In the genomic region with DNA sequence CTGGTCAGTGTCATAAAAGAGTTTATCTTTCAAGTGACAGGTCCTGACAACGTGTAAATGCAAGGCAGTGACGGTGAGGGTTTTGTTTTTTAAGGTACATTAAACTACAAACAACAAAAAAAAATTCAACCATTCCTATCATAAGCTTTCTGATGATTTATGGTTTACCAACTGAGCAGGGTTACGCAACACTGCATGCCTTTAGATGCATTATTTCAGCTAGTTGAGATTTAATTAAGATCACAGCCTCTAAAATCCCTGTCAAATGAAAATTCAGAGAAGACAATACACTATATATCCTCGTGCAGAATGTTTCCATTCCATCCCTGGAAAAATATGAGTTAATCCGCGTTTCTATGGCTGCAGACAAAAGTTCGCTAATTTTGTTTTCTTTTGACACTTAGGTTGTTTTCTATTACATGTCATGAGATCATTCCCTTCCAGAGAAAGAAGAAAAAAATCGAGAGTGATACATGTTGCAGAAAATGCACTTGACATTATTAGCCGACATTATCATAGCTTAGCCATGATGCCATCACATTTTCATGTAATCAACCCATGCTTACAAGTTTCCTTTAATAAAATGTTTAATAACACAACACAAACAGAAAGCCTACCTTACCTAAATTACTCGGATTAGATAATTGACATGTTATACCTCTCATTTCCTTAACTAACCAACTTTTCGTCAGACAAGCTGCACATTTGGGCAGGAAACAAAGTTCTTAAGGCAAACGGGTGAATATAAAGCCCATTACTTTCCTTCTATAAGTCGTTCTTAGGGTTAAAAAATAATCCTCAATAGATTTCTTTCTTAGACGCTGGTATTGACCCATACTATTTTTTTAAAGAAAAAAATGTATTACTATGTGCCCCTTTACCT, we compare ENCODE assay signal across 8 cellular contexts.
DNase-seq lines count a peak whose midpoint lies in the region; TF ChIP-seq lines count a peak whose summit lies in the region.

No MANE protein-coding gene starts in this region.

- H3F3A ChIP-seq in Loucy (ENCODE audit: low read depth) = no peaks in the 10 kb centered on the region

- POLR2A ChIA-PET in AG04449 (lab: Yijun Ruan, JAX) = interaction anchor here (0.6 kb wide), 1 partner anchor 205 kb away, joined by 3 read pairs; no protein-coding TSS in a partner anchor

- H3K9ac ChIP-seq in Loucy (ENCODE audit: low read depth, low read length, poor library complexity, severe bottlenecking) (peak overlapping the region; percentile 76), duodenal mucosa (ENCODE audit: low read depth in 1 of 2, low read length in 2 of 2) (peak overlapping the region; percentile 39 to 86)

- peaks cover 56% of the 10 kb centered on the region for H4K20me1 ChIP-seq in Loucy (ENCODE audit: insufficient read depth, low read length, poor library complexity, severe bottlenecking)

- H3K9me3 ChIP-seq in Loucy (ENCODE audit: insufficient read depth, low read depth, low read length) = no peaks in the 10 kb centered on the region
- H3K9me3 ChIP-seq in duodenal mucosa (ENCODE audit: control insufficient read depth in 1 of 2, low read length in 2 of 2) = no peaks in the 10 kb centered on the region

- H3K9me2 ChIP-seq in Loucy (replicated peaks; ENCODE audit: low read depth, low read length) = no peaks in the 10 kb centered on the region

- H3K4me3 ChIP-seq in AG04449 (ENCODE audit: low read depth, low read length) = peak overlapping the region; percentile 66
- peak overlapping the region; percentile 75 for H3K4me3 ChIP-seq in Loucy (ENCODE audit: low read length, poor library complexity, severe bottlenecking)
- H3K4me3 ChIP-seq in duodenal mucosa (ENCODE audit: low read depth in 1 of 2, low read length in 2 of 2) = peak overlapping the region; percentile 77 to 93

- H3K4me2 ChIP-seq in Loucy (ENCODE audit: low read depth, low read length, poor library complexity, severe bottlenecking) = peak overlapping the region; percentile 95

- H3K9me3 Mint-ChIP-seq in nephron progenitor cell = no peaks in the 10 kb centered on the region
- H3K9me3 Mint-ChIP-seq in osteocyte (ENCODE audit: unreplicated experiment) = no peaks in the 10 kb centered on the region

- H3K4me1 Mint-ChIP-seq in nephron progenitor cell = peaks cover 20% of the 10 kb centered on the region
- peaks cover 67% of the 10 kb centered on the region for H3K4me1 Mint-ChIP-seq in osteocyte (ENCODE audit: unreplicated experiment)

- H3K27ac Mint-ChIP-seq in nephron progenitor cell (no peak overlapping the region), osteocyte (ENCODE audit: unreplicated experiment) (no peak overlapping the region)

- H3K27me3 ChIP-seq in Loucy (ENCODE audit: insufficient read depth, low read length, poor library complexity, severe bottlenecking) (no peaks in the 10 kb centered on the region), duodenal mucosa (ENCODE audit: control insufficient read depth in 1 of 2, insufficient read depth in 2 of 2, low read length in 2 of 2) (no peaks in the 10 kb centered on the region)

- in situ Hi-C loops in KBM-7 (cut with MboI; ENCODE audit: low pct_unique_long_range_greater_than_20kb, low sequenced_read_pairs) = no loop called here

- TF ChIP-seq CTCF in AG04449 (IDR thresholded peaks at IDR 0.05; ENCODE audit: insufficient read depth, low read length, missing control alignments) (no peak), Loucy (conservative IDR thresholded peaks at IDR 0.05; ENCODE audit: low read length) (no peak), nephron progenitor cell (IDR thresholded peaks at IDR 0.05) (no peak), osteocyte (IDR thresholded peaks at IDR 0.05) (no peak)

- H3K4me1 ChIP-seq in Loucy (ENCODE audit: insufficient read depth, low read length, poor library complexity, severe bottlenecking) (peaks cover 83% of the 10 kb centered on the region), duodenal mucosa (ENCODE audit: control insufficient read depth in 1 of 2, insufficient read depth in 2 of 2, low read length in 2 of 2) (peaks cover 36 to 54% of the 10 kb centered on the region in 2 donors)

- no peak for DNase-seq in AG04449 (ENCODE audit: low read depth, low spot score)
- no peak for DNase-seq in nephron progenitor cell
- no peak for DNase-seq in KBM-7
- no peak for DNase-seq in osteocyte (ENCODE audit: extremely low spot score, unreplicated experiment)
- no peak for DNase-seq in activated CD4-positive, alpha-beta T cell treated with anti-CD3 and anti-CD28 coated beads for 1 hour
- no peak for DNase-seq in midbrain (lab: John Stamatoyannopoulos, UW)

- H3K4me3 Mint-ChIP-seq in nephron progenitor cell (peak overlapping the region; percentile 51), osteocyte (ENCODE audit: unreplicated experiment) (no peak overlapping the region)

- no peak overlapping the region for H2AFZ ChIP-seq in Loucy (ENCODE audit: low read length)

- H3K36me3 Mint-ChIP-seq in nephron progenitor cell (ENCODE audit: low read depth) (no peaks in the 10 kb centered on the region), osteocyte (ENCODE audit: unreplicated experiment) (no peaks in the 10 kb centered on the region)

- no peaks in the 10 kb centered on the region for H3K27me3 Mint-ChIP-seq in nephron progenitor cell (ENCODE audit: low read depth, poor library complexity)
- H3K27me3 Mint-ChIP-seq in osteocyte (ENCODE audit: unreplicated experiment) = no peaks in the 10 kb centered on the region

- H3K36me3 ChIP-seq in Loucy (ENCODE audit: insufficient read depth, low read length) = no peaks in the 10 kb centered on the region
- no peaks in the 10 kb centered on the region for H3K36me3 ChIP-seq in duodenal mucosa (ENCODE audit: control insufficient read depth in 1 of 2, insufficient read depth in 2 of 2, low read length in 2 of 2)

- CTCF ChIA-PET in AG04449 (lab: Yijun Ruan, JAX) = interaction anchor here (0.9 kb wide), 1 partner anchor 10 kb away, joined by 3 read pairs; no protein-coding TSS in a partner anchor

- peaks cover 83% of the 10 kb centered on the region for H3K79me2 ChIP-seq in Loucy (ENCODE audit: insufficient read depth, low read length)

- peak overlapping the region; percentile 53 for H3K27ac ChIP-seq in duodenal mucosa (ENCODE audit: low read depth, low read length)
